ENCODE assay signal across 15 cellular contexts in the genomic region with DNA sequence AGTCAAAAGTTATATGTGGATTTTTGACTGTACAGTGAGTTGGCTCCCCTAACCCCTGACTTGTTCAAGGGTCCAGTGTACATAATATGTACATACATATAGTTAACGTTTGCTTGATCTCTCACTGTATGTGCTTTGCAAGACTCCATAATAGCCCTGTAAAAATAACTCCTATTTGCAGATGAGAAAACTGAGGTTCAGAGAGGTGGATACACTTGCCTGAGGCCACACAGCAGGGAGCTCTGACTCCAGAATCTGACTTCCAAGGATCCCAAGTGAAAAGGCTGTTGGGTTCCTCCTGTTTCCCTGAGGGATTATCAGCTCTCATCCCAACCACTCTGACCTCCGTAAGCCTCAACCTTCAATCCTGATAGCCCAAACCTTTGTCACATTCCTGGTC. TPM values are rescaled to one million over a fixed set of nuclear protein-coding genes. Genes with fewer than 3 reads are reported as not detected.
"Had no signal": no experiment of that assay in that cellular context is flagged by ENCODE, and none has a peak within 500 bp of the region (broad histone marks: within the 10 kb centered on the region; RNA-seq: fewer than 3 reads in every experiment).

No MANE protein-coding gene starts in this region.

- H3K36me3 Mint-ChIP-seq: naive B cell; stimulated activated naive B cell treated with anti-CD40 and anti-IgM and Interleukin-4, amounts not matched to agents 10 μg/mL and 1 μg/mL and 100 μg/mL, for 72 hours had no signal

- H3K27ac Mint-ChIP-seq: activated B cell treated with CpG ODN at 0.5 μM for 24 hours; activated CD4-positive, alpha-beta T cell treated with anti-CD3 and anti-CD28 coated beads, Interleukin-2, amount 10 ng/mL, durations not matched to agents 24 days and 14 days had no signal

- FAIRE-seq: pancreas had no signal

- ATAC-seq: pancreas, sciatic nerve had no signal

- H3K4me1 Mint-ChIP-seq: activated B cell treated with CpG ODN at 0.5 μM for 24 hours; activated CD4-positive, alpha-beta T cell treated with anti-CD3 and anti-CD28 coated beads, Interleukin-2, amount 10 ng/mL, durations not matched to agents 24 days and 14 days; naive B cell had no signal

- H3K27ac ChIP-seq: breast epithelium, pancreas, thoracic aorta had no signal

- H3K9me3 ChIP-seq: breast epithelium, mucosa of descending colon, pancreas, thoracic aorta, upper lobe of left lung had no signal

- H3K4me1 ChIP-seq: pancreas had no signal

- H3K9me3 Mint-ChIP-seq: activated B cell treated with CpG ODN at 0.5 μM for 24 hours; activated CD4-positive, alpha-beta T cell treated with anti-CD3 and anti-CD28 coated beads, Interleukin-2, amount 10 ng/mL, durations not matched to agents 24 days and 14 days had no signal

- DNase-seq: activated B cell treated with CpG ODN at 0.5 μM for 24 hours; activated CD4-positive, alpha-beta T cell treated with anti-CD3 and anti-CD28 coated beads, Interleukin-2, amount 10 ng/mL, durations not matched to agents 24 days and 14 days; activated naive CD4-positive, alpha-beta T cell treated with anti-CD3 and anti-CD28 coated beads, Interleukin-2, amount 50 U/mL, for 16 hours; activated T-cell treated with anti-CD3 and anti-CD28 coated beads, Interleukin-2, amount 50 U/mL, for 1 hour; aorta; mesenchymal stem cell; mucosa of descending colon; naive B cell; stimulated activated naive B cell treated with anti-CD40 and anti-IgM and Interleukin-4, amounts not matched to agents 10 μg/mL and 1 μg/mL and 100 μg/mL, for 72 hours; T-helper 9 cell; upper lobe of left lung had no signal

- H3K4me3 ChIP-seq: breast epithelium, mucosa of descending colon, pancreas, thoracic aorta, upper lobe of left lung had no signal

- H3K27me3 ChIP-seq: breast epithelium, pancreas, upper lobe of left lung had no signal

- H3K36me3 ChIP-seq: breast epithelium, pancreas had no signal

- H3K4me3 Mint-ChIP-seq: activated B cell treated with CpG ODN at 0.5 μM for 24 hours; activated CD4-positive, alpha-beta T cell treated with anti-CD3 and anti-CD28 coated beads, Interleukin-2, amount 10 ng/mL, durations not matched to agents 24 days and 14 days; naive B cell; stimulated activated naive B cell treated with anti-CD40 and anti-IgM and Interleukin-4, amounts not matched to agents 10 μg/mL and 1 μg/mL and 100 μg/mL, for 72 hours had no signal

RNA-seq across cellular contexts. Expression of gene CMKLR1, which starts 41.7 kb away (rescaled TPM):
- total RNA-seq: activated CD4-positive, alpha-beta T cell treated with anti-CD3 and anti-CD28 coated beads, Interleukin-2, amount 10 ng/mL, durations not matched to agents 24 days and 14 days had no signal
